16 cellular contexts compared by ENCODE assay signal in the genomic region with DNA sequence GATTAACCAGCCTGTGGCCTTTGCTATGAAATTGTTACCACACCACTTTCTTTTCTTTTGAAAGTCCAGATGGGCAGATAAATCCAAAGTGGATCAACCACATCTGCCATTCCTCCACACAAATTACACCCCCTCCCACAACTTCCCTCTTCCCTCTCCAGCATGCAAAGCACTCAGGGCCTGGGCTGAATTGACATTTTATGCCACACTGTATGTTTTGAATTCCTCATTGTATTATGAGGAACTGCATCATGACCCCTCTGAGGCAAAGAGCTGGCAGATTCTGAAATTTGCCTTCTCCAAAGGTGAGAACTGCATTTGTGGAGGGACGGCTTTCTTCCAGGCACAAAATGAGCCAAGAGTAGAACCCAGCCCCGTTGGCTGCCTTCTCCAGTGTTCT.
DNase-seq lines count a peak whose midpoint lies in the region; ATAC-seq and TF ChIP-seq lines count a peak whose summit lies in the region.
"Had no signal": no experiment of that assay in that cellular context is flagged by ENCODE, and none has a peak within 500 bp of the region (broad histone marks: within the 10 kb centered on the region; RNA-seq: fewer than 3 reads in every experiment).

No MANE protein-coding gene starts in this region.

- H3K9me3 Mint-ChIP-seq in HFFc6 = no peaks in the 10 kb centered on the region

- DNase-seq in CD1c-positive myeloid dendritic cell (ENCODE audit: extremely low spot score) (peak; percentile 79), NCI-H526 treated with DMSO at 0.1 percent for 48 hours (lab: John Stamatoyannopoulos, UW) (peak; percentile 6), adrenal gland (peak in 4 of 7 donors; percentile 14 to 30 (median 21)), HFFc6 (no peak), kidney glomerular epithelial cell (lab: John Stamatoyannopoulos, UW) (no peak)
- DNase-seq: Calu3; CD4-positive, alpha-beta T cell; DMS79; Karpas-422; MM.1S; NCI-H1436; NCI-H2029; NCI-H510A treated with DMSO at 0.1 percent for 48 hours; T-helper 17 cell had no signal

- no peaks in the 10 kb centered on the region for H3K36me3 ChIP-seq in KMS-11 (ENCODE audit: insufficient read depth)
- no peaks in the 10 kb centered on the region for H3K36me3 ChIP-seq in adrenal gland (replicated peaks in 1 of 2)

- WGBS in adrenal gland, 4 donors = 77 to 90% (median 83%) methylated on average over 2 of the region's 2 CpGs

- no peaks in the 10 kb centered on the region for H4K20me1 ChIP-seq in KMS-11 (ENCODE audit: insufficient read depth)

- no peaks in the 10 kb centered on the region for H3K36me3 Mint-ChIP-seq in HFFc6 (ENCODE audit: low read depth)

- no peaks in the 10 kb centered on the region for H3K9me3 ChIP-seq in adrenal gland (replicated peaks in 1 of 3)

- H3K27me3 ChIP-seq in KMS-11 (ENCODE audit: insufficient read depth, low read depth) (no peaks in the 10 kb centered on the region), adrenal gland (no peaks in the 10 kb centered on the region)

- H3K9ac ChIP-seq in KMS-11 = peak overlapping the region; percentile 13; the same call in 1 of the 2 replicates

- peak overlapping the region; percentile 88 for H3K4me2 ChIP-seq in KMS-11

- H3K27ac ChIP-seq in KMS-11 (peak overlapping the region; percentile 54; the same call in 1 of the 2 replicates), adrenal gland (no peak overlapping the region)

- H3K79me2 ChIP-seq in KMS-11 (ENCODE audit: insufficient read depth, low read depth) = no peaks in the 10 kb centered on the region

- H3K4me1 ChIP-seq in KMS-11 (ENCODE audit: low read depth, poor library complexity, severe bottlenecking) (peaks cover 99% of the 10 kb centered on the region), adrenal gland (replicated peaks in 1 of 2) (no peaks in the 10 kb centered on the region)

- H3K4me1 Mint-ChIP-seq in HFFc6 (ENCODE audit: low read depth) = no peaks in the 10 kb centered on the region
- H3K4me1 Mint-ChIP-seq: T-helper 17 cell had no signal

- TF ChIP-seq CTCF in KMS-11 (conservative IDR thresholded peaks at IDR 0.05; ENCODE audit: low read depth, low read length) (no peak), adrenal gland (IDR thresholded peaks at IDR 0.05) (no peak), HFFc6 (IDR thresholded peaks at IDR 0.05) (no peak)

- no peak overlapping the region for H3K27ac Mint-ChIP-seq in HFFc6
- H3K27ac Mint-ChIP-seq: CD4-positive, alpha-beta T cell; T-helper 17 cell had no signal

- H3K4me3 Mint-ChIP-seq in HFFc6 = no peak overlapping the region
- H3K4me3 Mint-ChIP-seq: CD4-positive, alpha-beta T cell; T-helper 17 cell had no signal

- peaks cover 14% of the 10 kb centered on the region for H3K27me3 Mint-ChIP-seq in HFFc6 (ENCODE audit: insufficient read depth)
- H3K27me3 Mint-ChIP-seq: CD4-positive, alpha-beta T cell; T-helper 17 cell had no signal

- no peak overlapping the region for H2AFZ ChIP-seq in KMS-11 (ENCODE audit: low read depth)

- intact Hi-C loops in adrenal gland (cut with DNase I) = no loop called here

- no peak for TF ChIP-seq POLR2A in adrenal gland (IDR thresholded peaks at IDR 0.05)

- no peak for ATAC-seq in GM21360 (IDR thresholded peaks at IDR 0.05; ENCODE audit: unreplicated experiment)
- ATAC-seq: T-helper 17 cell had no signal

- no peak overlapping the region for H3K4me3 ChIP-seq in KMS-11 (IDR thresholded peaks at IDR 0.05; ENCODE audit: insufficient read depth, low read depth, low read length)
- no peak overlapping the region for H3K4me3 ChIP-seq in adrenal gland

Comparison
In these comparisons a context has a peak if more than half of its experiments do, and no peak if none do; other contexts are left out.
1. DNase-seq: peak in CD1c-positive myeloid dendritic cell (single experiment), NCI-H526 treated with DMSO at 0.1 percent for 48 hours (single experiment) and adrenal gland (4 of 7); none in HFFc6 (single experiment) and kidney glomerular epithelial cell (single experiment).